In the genomic region with DNA sequence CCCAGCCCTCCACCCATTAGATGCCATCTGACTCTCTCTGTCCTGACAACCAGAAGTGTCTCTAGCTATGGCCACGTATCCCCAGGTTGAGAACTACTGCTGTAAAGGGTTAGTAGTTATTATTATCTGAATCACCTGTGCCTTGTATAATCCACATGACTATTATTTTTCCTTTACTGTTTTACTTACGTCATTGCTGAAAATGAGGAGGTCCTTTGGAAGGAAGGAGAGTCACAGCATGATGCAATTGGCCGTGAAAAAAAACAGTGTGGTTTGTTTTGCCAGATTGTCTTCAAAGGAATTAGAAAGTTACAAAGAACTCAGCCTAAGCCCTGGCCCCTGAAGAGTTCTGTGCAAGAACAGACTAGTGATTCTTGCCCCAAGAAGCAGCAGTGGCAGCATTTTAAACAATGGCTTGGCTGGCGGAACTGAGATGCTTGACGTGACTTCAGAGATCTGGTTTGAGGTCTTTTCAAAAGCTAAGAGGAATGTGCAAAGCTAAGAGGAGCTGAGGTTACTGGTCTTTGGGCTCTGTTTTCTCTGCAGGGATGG, we compare ENCODE assay signal across 20 cellular contexts.
DNase-seq lines count a peak whose midpoint lies in the region; ATAC-seq lines count a peak whose summit lies in the region.
"Had no signal": no experiment of that assay in that cellular context is flagged by ENCODE, and none has a peak within 500 bp of the region (broad histone marks: within the 10 kb centered on the region; RNA-seq: fewer than 3 reads in every experiment).

No MANE protein-coding gene starts in this region.

- H3K27ac ChIP-seq in ectodermal cell (ENCODE audit: insufficient read depth, low read depth, low read length, poor library complexity, severe bottlenecking), result peak overlapping the region; percentile 86
- peak overlapping the region; percentile 47 for H3K27ac ChIP-seq in neuronal stem cell (replicated peaks; ENCODE audit: low read length)
- H3K27ac ChIP-seq: A549, BLaER1 had no signal

- no peak overlapping the region for H4K91ac ChIP-seq in neuronal stem cell (ENCODE audit: low read depth, low read length, poor library complexity)

- no peak overlapping the region for H3K14ac ChIP-seq in neuronal stem cell (ENCODE audit: low read length)

- ATAC-seq in HG03442 (IDR thresholded peaks at IDR 0.05; ENCODE audit: unreplicated experiment), result no peak
- ATAC-seq: A549 had no signal

- H3K36me3 ChIP-seq in MG63 (no peaks in the 10 kb centered on the region), ectodermal cell (ENCODE audit: control insufficient read depth, insufficient read depth, low read length) (no peaks in the 10 kb centered on the region), neuronal stem cell (replicated peaks in 1 of 2; ENCODE audit: control insufficient read depth in 2 of 2, insufficient read depth in 2 of 2, low read length in 2 of 2) (no peaks in the 10 kb centered on the region)
- H3K36me3 ChIP-seq: BLaER1 had no signal

- no peak overlapping the region for H3K4ac ChIP-seq in neuronal stem cell (ENCODE audit: low read length)

- H2AFZ ChIP-seq in neuronal stem cell (ENCODE audit: low read length), result no peak overlapping the region

- peak; percentile 13 for DNase-seq in ELF-1 (ENCODE audit: low read depth, low spot score)
- peak; percentile 25 for DNase-seq in MG63
- DNase-seq in neuronal stem cell (ENCODE audit: low spot score), result peak; percentile 31
- DNase-seq in OCI-M1 (lab: John Stamatoyannopoulos, UW), result no peak
- DNase-seq in AG08395 (ENCODE audit: low spot score), result no peak
- DNase-seq: CD4-positive, alpha-beta memory T cell; DMS53; H7; KBM-7; NCI-H1417 treated with DMSO at 0.1 percent for 48 hours; NCI-H187 treated with DMSO at 0.1 percent for 48 hours; NCI-H2227 treated with DMSO at 0.1 percent for 48 hours; NCI-H510A treated with DMSO at 0.1 percent for 48 hours; NCI-H774; RPMI8226; SIG-M5 had no signal

- H3K18ac ChIP-seq in neuronal stem cell (ENCODE audit: low read length), result no peak overlapping the region

- H3K23ac ChIP-seq in neuronal stem cell (ENCODE audit: low read depth, low read length, poor library complexity), result no peak overlapping the region

- H3K4me3 ChIP-seq in MG63 (no peak overlapping the region), ectodermal cell (ENCODE audit: insufficient read depth, low read depth, low read length) (no peak overlapping the region), neuronal stem cell (ENCODE audit: low read length in 2 of 2) (no peak overlapping the region)
- H3K4me3 ChIP-seq: A549, BLaER1 had no signal

- H2BK15ac ChIP-seq in neuronal stem cell (ENCODE audit: low read length), result peak overlapping the region; percentile 60

- peaks cover 26% of the 10 kb centered on the region for H3K4me1 ChIP-seq in ectodermal cell (ENCODE audit: control insufficient read depth, insufficient read depth, low read length)
- peaks cover 0 to 14% of the 10 kb centered on the region in 2 donors for H3K4me1 ChIP-seq in neuronal stem cell (ENCODE audit: control insufficient read depth in 2 of 2, insufficient read depth in 1 of 2, low read depth in 1 of 2, low read length in 2 of 2)
- H3K4me1 ChIP-seq: A549, BLaER1 had no signal

- no peak overlapping the region for H2BK12ac ChIP-seq in neuronal stem cell (ENCODE audit: low read length)

- no peak overlapping the region for H2BK120ac ChIP-seq in neuronal stem cell (ENCODE audit: low read depth, low read length)

- no peak overlapping the region for H2BK5ac ChIP-seq in neuronal stem cell (ENCODE audit: low read length)

- H3K9ac ChIP-seq in neuronal stem cell (ENCODE audit: low read depth, low read length, poor library complexity), result no peak overlapping the region
- H3K9ac ChIP-seq: BLaER1 had no signal

- H3K27me3 ChIP-seq in MG63, result no peaks in the 10 kb centered on the region
- H3K27me3 ChIP-seq in ectodermal cell (ENCODE audit: control insufficient read depth, insufficient read depth, low read length, poor library complexity, severe bottlenecking), result no peaks in the 10 kb centered on the region
- no peaks in the 10 kb centered on the region for H3K27me3 ChIP-seq in neuronal stem cell (ENCODE audit: control insufficient read depth in 3 of 3, insufficient read depth in 3 of 3, low read depth in 1 of 3, low read length in 3 of 3)
- H3K27me3 ChIP-seq: BLaER1 had no signal

- H3K9me3 ChIP-seq in MG63 (peaks cover 4% of the 10 kb centered on the region), ectodermal cell (ENCODE audit: control insufficient read depth, low read length) (no peaks in the 10 kb centered on the region), neuronal stem cell (replicated peaks in 1 of 2; ENCODE audit: control insufficient read depth in 2 of 2, insufficient read depth in 1 of 2, low read depth in 1 of 2, low read length in 2 of 2) (peaks cover 0 to 2% of the 10 kb centered on the region in 2 donors)
- H3K9me3 ChIP-seq: A549, BLaER1 had no signal

- peak overlapping the region; percentile 69 for H2AK5ac ChIP-seq in neuronal stem cell (ENCODE audit: low read depth, low read length)

- no peaks in the 10 kb centered on the region for H3K79me1 ChIP-seq in neuronal stem cell (ENCODE audit: low read depth, low read length)

- H3K4me2 ChIP-seq in neuronal stem cell (ENCODE audit: insufficient read depth, low read length, poor library complexity, severe bottlenecking), result no peak overlapping the region
- H3K4me2 ChIP-seq: A549, BLaER1 had no signal

- H4K8ac ChIP-seq in neuronal stem cell (ENCODE audit: low read depth, low read length), result no peak overlapping the region

- 6 to 16% methylated on average over 4 to 5 of the region's 5 CpGs for WGBS in ectodermal cell, 2 experiments
- WGBS in neuronal stem cell (ENCODE audit: extremely low coverage in 2 of 2, insufficient read length in 2 of 2, insufficient replicate concordance in 1 of 2), 2 donors, result no CpG with 5 or more reads among the region's 5 CpGs

Comparison
In these comparisons a context has a peak if more than half of its experiments do, and no peak if none do; other contexts are left out.
1. DNase-seq: peak in ELF-1 (single experiment), MG63 (single experiment) and neuronal stem cell (single experiment); none in OCI-M1 (single experiment) and AG08395 (single experiment).